ENCODE assay signal across 1 cellular context in genomic region chr21:45256912-45257672, GRCh38.
TF ChIP-seq lines count a peak whose summit lies in the region.

No MANE protein-coding gene starts in this region.

TF ChIP-seq in K562, 482 proteins besides CTCF, POLR2A, EP300 and RAD21 (continued from another document and continues in another):
- TF ChIP-seq, protein P1, sequence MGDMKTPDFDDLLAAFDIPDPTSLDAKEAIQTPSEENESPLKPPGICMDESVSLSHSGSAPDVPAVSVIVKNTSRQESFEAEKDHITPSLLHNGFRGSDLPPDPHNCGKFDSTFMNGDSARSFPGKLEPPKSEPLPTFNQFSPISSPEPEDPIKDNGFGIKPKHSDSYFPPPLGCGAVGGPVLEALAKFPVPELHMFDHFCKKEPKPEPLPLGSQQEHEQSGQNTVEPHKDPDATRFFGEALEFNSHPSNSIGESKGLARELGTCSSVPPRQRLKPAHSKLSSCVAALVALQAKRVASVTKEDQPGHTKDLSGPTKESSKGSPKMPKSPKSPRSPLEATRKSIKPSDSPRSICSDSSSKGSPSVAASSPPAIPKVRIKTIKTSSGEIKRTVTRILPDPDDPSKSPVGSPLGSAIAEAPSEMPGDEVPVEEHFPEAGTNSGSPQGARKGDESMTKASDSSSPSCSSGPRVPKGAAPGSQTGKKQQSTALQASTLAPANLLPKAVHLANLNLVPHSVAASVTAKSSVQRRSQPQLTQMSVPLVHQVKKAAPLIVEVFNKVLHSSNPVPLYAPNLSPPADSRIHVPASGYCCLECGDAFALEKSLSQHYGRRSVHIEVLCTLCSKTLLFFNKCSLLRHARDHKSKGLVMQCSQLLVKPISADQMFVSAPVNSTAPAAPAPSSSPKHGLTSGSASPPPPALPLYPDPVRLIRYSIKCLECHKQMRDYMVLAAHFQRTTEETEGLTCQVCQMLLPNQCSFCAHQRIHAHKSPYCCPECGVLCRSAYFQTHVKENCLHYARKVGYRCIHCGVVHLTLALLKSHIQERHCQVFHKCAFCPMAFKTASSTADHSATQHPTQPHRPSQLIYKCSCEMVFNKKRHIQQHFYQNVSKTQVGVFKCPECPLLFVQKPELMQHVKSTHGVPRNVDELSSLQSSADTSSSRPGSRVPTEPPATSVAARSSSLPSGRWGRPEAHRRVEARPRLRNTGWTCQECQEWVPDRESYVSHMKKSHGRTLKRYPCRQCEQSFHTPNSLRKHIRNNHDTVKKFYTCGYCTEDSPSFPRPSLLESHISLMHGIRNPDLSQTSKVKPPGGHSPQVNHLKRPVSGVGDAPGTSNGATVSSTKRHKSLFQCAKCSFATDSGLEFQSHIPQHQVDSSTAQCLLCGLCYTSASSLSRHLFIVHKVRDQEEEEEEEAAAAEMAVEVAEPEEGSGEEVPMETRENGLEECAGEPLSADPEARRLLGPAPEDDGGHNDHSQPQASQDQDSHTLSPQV (IDR thresholded peaks at IDR 0.05): no peak
- TF ChIP-seq HNRNPUL1 (IDR thresholded peaks at IDR 0.05; ENCODE audit: low read length): no peak
- TF ChIP-seq FOXK1 (CRISPR knock-in tag; IDR thresholded peaks at IDR 0.05; ENCODE audit: borderline replicate concordance): no peak
- no peak for TF ChIP-seq KAT2B (IDR thresholded peaks at IDR 0.05; ENCODE audit: low read depth, low read length)
- no peak for TF ChIP-seq SMARCB1 (IDR thresholded peaks at IDR 0.05; ENCODE audit: insufficient read length, low read depth)
- TF ChIP-seq ZNF253 (CRISPR knock-in tag; conservative IDR thresholded peaks at IDR 0.05): no peak
- TF ChIP-seq ID3 (CRISPR knock-in tag; IDR thresholded peaks at IDR 0.05): no peak
- TF ChIP-seq ID3 (tag; IDR thresholded peaks at IDR 0.05): peak; percentile 99
- TF ChIP-seq, protein P2, sequence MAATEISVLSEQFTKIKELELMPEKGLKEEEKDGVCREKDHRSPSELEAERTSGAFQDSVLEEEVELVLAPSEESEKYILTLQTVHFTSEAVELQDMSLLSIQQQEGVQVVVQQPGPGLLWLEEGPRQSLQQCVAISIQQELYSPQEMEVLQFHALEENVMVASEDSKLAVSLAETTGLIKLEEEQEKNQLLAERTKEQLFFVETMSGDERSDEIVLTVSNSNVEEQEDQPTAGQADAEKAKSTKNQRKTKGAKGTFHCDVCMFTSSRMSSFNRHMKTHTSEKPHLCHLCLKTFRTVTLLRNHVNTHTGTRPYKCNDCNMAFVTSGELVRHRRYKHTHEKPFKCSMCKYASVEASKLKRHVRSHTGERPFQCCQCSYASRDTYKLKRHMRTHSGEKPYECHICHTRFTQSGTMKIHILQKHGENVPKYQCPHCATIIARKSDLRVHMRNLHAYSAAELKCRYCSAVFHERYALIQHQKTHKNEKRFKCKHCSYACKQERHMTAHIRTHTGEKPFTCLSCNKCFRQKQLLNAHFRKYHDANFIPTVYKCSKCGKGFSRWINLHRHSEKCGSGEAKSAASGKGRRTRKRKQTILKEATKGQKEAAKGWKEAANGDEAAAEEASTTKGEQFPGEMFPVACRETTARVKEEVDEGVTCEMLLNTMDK (IDR thresholded peaks at IDR 0.05; ENCODE audit: borderline replicate concordance, insufficient read depth, low read depth, low read length, poor library complexity, severe bottlenecking): no peak
- peak; percentile 64 for TF ChIP-seq MYC (IDR thresholded peaks at IDR 0.05; ENCODE audit: low read depth, low read length)
- no peak for TF ChIP-seq MYC (CRISPR knock-in tag; IDR thresholded peaks at IDR 0.05; ENCODE audit: borderline replicate concordance, low read depth)
- TF ChIP-seq TGIF2 (CRISPR knock-in tag; IDR thresholded peaks at IDR 0.05): no peak
- TF ChIP-seq ZNF165 (CRISPR knock-in tag; IDR thresholded peaks at IDR 0.05; ENCODE audit: borderline replicate concordance): no peak
- TF ChIP-seq NR1H2 (CRISPR knock-in tag; IDR thresholded peaks at IDR 0.05): no peak
- peak; percentile 92 for TF ChIP-seq CTBP1 (IDR thresholded peaks at IDR 0.05; ENCODE audit: borderline replicate concordance)
- no peak for TF ChIP-seq RB1 (IDR thresholded peaks at IDR 0.05; ENCODE audit: low read depth)
- peak; percentile 22 for TF ChIP-seq KDM5B (IDR thresholded peaks at IDR 0.05; ENCODE audit: insufficient replicate concordance, low read depth, low read length)
- no peak for TF ChIP-seq ZSCAN29 (IDR thresholded peaks at IDR 0.05)
- TF ChIP-seq NBN (IDR thresholded peaks at IDR 0.05; ENCODE audit: low read depth): peak; percentile 79
- no peak for TF ChIP-seq BCLAF1 (IDR thresholded peaks at IDR 0.05; ENCODE audit: borderline replicate concordance in 1 of 2, control insufficient read depth in 1 of 2, low read depth in 2 of 2, low read length in 1 of 2)
- no peak for TF ChIP-seq ELF2 (CRISPR knock-in tag; IDR thresholded peaks at IDR 0.05)
- TF ChIP-seq RFX7 (CRISPR knock-in tag; IDR thresholded peaks at IDR 0.05): no peak
- TF ChIP-seq ETS2 (tag; IDR thresholded peaks at IDR 0.05; ENCODE audit: borderline replicate concordance, poor library complexity, severe bottlenecking): no peak
- peak; percentile 82 for TF ChIP-seq TEAD2 (tag; IDR thresholded peaks at IDR 0.05)
- TF ChIP-seq MAZ (CRISPR knock-in tag; conservative IDR thresholded peaks at IDR 0.05 in 1 of 2, IDR thresholded peaks at IDR 0.05 in 1 of 2): no peak; a peak in 1 of 4 replicates
- 0 out of 2 replicates have a peak, but pooled peaks have one; percentile 22 for TF ChIP-seq NFXL1 (CRISPR knock-in tag; IDR thresholded peaks at IDR 0.05)
- TF ChIP-seq, protein P3, sequence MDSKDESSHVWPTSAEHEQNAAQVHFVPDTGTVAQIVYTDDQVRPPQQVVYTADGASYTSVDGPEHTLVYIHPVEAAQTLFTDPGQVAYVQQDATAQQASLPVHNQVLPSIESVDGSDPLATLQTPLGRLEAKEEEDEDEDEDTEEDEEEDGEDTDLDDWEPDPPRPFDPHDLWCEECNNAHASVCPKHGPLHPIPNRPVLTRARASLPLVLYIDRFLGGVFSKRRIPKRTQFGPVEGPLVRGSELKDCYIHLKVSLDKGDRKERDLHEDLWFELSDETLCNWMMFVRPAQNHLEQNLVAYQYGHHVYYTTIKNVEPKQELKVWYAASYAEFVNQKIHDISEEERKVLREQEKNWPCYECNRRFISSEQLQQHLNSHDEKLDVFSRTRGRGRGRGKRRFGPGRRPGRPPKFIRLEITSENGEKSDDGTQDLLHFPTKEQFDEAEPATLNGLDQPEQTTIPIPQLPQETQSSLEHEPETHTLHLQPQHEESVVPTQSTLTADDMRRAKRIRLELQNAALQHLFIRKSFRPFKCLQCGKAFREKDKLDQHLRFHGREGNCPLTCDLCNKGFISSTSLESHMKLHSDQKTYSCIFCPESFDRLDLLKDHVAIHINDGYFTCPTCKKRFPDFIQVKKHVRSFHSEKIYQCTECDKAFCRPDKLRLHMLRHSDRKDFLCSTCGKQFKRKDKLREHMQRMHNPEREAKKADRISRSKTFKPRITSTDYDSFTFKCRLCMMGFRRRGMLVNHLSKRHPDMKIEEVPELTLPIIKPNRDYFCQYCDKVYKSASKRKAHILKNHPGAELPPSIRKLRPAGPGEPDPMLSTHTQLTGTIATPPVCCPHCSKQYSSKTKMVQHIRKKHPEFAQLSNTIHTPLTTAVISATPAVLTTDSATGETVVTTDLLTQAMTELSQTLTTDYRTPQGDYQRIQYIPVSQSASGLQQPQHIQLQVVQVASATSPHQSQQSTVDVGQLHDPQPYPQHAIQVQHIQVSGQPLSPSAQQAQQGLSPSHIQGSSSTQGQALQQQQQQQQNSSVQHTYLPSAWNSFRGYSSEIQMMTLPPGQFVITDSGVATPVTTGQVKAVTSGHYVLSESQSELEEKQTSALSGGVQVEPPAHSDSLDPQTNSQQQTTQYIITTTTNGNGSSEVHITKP (IDR thresholded peaks at IDR 0.05; ENCODE audit: partially characterized antibody): no peak
- peak; percentile 49; the same call in 1 of the 2 replicates for TF ChIP-seq JUND (IDR thresholded peaks at IDR 0.05; ENCODE audit: borderline replicate concordance, low read depth, low read length)
- peak; percentile 45; the same call in 1 of the 3 replicates for TF ChIP-seq JUND (tag; IDR thresholded peaks at IDR 0.05; ENCODE audit: borderline replicate concordance, low read depth, low read length)
- TF ChIP-seq MXI1 (IDR thresholded peaks at IDR 0.05; ENCODE audit: low read depth, low read length): no peak; the same call in 1 of the 2 replicates
- TF ChIP-seq, protein P4, sequence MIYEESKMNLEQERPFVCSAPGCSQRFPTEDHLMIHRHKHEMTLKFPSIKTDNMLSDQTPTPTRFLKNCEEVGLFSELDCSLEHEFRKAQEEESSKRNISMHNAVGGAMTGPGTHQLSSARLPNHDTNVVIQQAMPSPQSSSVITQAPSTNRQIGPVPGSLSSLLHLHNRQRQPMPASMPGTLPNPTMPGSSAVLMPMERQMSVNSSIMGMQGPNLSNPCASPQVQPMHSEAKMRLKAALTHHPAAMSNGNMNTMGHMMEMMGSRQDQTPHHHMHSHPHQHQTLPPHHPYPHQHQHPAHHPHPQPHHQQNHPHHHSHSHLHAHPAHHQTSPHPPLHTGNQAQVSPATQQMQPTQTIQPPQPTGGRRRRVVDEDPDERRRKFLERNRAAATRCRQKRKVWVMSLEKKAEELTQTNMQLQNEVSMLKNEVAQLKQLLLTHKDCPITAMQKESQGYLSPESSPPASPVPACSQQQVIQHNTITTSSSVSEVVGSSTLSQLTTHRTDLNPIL (CRISPR knock-in tag; IDR thresholded peaks at IDR 0.05): no peak
- TF ChIP-seq ZNF282 (CRISPR knock-in tag; IDR thresholded peaks at IDR 0.05): no peak
- TF ChIP-seq TARDBP (IDR thresholded peaks at IDR 0.05): peak; percentile 58
- no peak for TF ChIP-seq HINFP (tag; conservative IDR thresholded peaks at IDR 0.05; ENCODE audit: low read depth)
- TF ChIP-seq ZNF212 (CRISPR knock-in tag; IDR thresholded peaks at IDR 0.05): no peak
- no peak for TF ChIP-seq ZNF707 (CRISPR knock-in tag; conservative IDR thresholded peaks at IDR 0.05)
- peak; percentile 79 for TF ChIP-seq BCOR (IDR thresholded peaks at IDR 0.05)
- 0 out of 2 replicates have a peak, but pooled peaks have one; percentile 24 for TF ChIP-seq ZNF57 (CRISPR knock-in tag; IDR thresholded peaks at IDR 0.05)
- TF ChIP-seq ZNF76 (CRISPR knock-in tag; IDR thresholded peaks at IDR 0.05; ENCODE audit: borderline replicate concordance): no peak
- no peak for TF ChIP-seq NRF1 (conservative IDR thresholded peaks at IDR 0.05 in 1 of 2, IDR thresholded peaks at IDR 0.05 in 1 of 2)
- no peak for TF ChIP-seq NR2F6 (CRISPR knock-in tag; IDR thresholded peaks at IDR 0.05)
- TF ChIP-seq CCNT2 (IDR thresholded peaks at IDR 0.05; ENCODE audit: borderline replicate concordance, extremely low read depth, insufficient read length, low read depth, low read length): peak; percentile 95
- peak; percentile 43; the same call in 1 of the 2 replicates for TF ChIP-seq ZNF24 (IDR thresholded peaks at IDR 0.05)
- TF ChIP-seq NFE2 (IDR thresholded peaks at IDR 0.05; ENCODE audit: low read depth): no peak
- peak; percentile 66; the same call in 1 of the 2 replicates for TF ChIP-seq MTA3 (IDR thresholded peaks at IDR 0.05; ENCODE audit: borderline replicate concordance)
- no peak for TF ChIP-seq DEAF1 (CRISPR knock-in tag; IDR thresholded peaks at IDR 0.05)
